Comparison of ENCODE assay signal across 2 cellular contexts in the genomic region with DNA sequence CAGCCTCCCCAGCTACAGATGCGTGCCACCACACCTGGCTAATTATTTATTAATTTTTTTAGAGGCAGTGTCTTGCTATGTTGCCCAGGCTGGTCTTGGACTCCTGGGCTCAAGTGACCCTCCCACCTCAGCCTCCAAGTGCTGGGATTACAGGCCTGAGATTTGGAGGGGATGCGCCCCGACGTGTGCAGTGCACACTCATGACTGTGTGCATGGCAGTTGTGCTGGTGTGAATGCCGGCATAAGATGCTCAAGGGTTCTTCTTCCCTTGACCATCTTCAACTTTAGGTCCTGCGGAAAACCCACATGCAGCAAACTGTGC.
TF ChIP-seq lines count a peak whose summit lies in the region.

No MANE protein-coding gene starts in this region.

TF ChIP-seq in IMR-90, 13 proteins besides CTCF, POLR2A, EP300 and RAD21:
- TF ChIP-seq BHLHE40 (IDR thresholded peaks at IDR 0.05; ENCODE audit: low read depth, low read length) = no peak
- no peak for TF ChIP-seq CEBPB (IDR thresholded peaks at IDR 0.05; ENCODE audit: low read depth, low read length)
- no peak for TF ChIP-seq MXI1 (IDR thresholded peaks at IDR 0.05; ENCODE audit: borderline replicate concordance, low read depth, low read length)
- TF ChIP-seq, protein P1, sequence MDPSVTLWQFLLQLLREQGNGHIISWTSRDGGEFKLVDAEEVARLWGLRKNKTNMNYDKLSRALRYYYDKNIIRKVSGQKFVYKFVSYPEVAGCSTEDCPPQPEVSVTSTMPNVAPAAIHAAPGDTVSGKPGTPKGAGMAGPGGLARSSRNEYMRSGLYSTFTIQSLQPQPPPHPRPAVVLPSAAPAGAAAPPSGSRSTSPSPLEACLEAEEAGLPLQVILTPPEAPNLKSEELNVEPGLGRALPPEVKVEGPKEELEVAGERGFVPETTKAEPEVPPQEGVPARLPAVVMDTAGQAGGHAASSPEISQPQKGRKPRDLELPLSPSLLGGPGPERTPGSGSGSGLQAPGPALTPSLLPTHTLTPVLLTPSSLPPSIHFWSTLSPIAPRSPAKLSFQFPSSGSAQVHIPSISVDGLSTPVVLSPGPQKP (IDR thresholded peaks at IDR 0.05; ENCODE audit: borderline replicate concordance, low read depth, low read length) = no peak
- TF ChIP-seq FOS (IDR thresholded peaks at IDR 0.05; ENCODE audit: low read depth, low read length) = no peak
- no peak for TF ChIP-seq NFE2L2 (IDR thresholded peaks at IDR 0.05; ENCODE audit: low read depth, low read length)
- TF ChIP-seq RCOR1 (IDR thresholded peaks at IDR 0.05; ENCODE audit: insufficient replicate concordance, low read length) = no peak
- no peak for TF ChIP-seq RFX5 (IDR thresholded peaks at IDR 0.05; ENCODE audit: low read depth, low read length)

TF ChIP-seq in neural cell, 6 proteins besides CTCF, POLR2A, EP300 and RAD21:
- no peak for TF ChIP-seq POLR2AphosphoS5 (IDR thresholded peaks at IDR 0.05)
- no peak for TF ChIP-seq SMC3 (conservative IDR thresholded peaks at IDR 0.05; ENCODE audit: poor library complexity)
- no peak for TF ChIP-seq EZH2 (IDR thresholded peaks at IDR 0.05; ENCODE audit: borderline replicate concordance, insufficient read depth, low read length, poor library complexity, severe bottlenecking)
- TF ChIP-seq TAF1 (IDR thresholded peaks at IDR 0.05; ENCODE audit: low read depth) = no peak
- TF ChIP-seq, protein P2, sequence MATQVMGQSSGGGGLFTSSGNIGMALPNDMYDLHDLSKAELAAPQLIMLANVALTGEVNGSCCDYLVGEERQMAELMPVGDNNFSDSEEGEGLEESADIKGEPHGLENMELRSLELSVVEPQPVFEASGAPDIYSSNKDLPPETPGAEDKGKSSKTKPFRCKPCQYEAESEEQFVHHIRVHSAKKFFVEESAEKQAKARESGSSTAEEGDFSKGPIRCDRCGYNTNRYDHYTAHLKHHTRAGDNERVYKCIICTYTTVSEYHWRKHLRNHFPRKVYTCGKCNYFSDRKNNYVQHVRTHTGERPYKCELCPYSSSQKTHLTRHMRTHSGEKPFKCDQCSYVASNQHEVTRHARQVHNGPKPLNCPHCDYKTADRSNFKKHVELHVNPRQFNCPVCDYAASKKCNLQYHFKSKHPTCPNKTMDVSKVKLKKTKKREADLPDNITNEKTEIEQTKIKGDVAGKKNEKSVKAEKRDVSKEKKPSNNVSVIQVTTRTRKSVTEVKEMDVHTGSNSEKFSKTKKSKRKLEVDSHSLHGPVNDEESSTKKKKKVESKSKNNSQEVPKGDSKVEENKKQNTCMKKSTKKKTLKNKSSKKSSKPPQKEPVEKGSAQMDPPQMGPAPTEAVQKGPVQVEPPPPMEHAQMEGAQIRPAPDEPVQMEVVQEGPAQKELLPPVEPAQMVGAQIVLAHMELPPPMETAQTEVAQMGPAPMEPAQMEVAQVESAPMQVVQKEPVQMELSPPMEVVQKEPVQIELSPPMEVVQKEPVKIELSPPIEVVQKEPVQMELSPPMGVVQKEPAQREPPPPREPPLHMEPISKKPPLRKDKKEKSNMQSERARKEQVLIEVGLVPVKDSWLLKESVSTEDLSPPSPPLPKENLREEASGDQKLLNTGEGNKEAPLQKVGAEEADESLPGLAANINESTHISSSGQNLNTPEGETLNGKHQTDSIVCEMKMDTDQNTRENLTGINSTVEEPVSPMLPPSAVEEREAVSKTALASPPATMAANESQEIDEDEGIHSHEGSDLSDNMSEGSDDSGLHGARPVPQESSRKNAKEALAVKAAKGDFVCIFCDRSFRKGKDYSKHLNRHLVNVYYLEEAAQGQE (IDR thresholded peaks at IDR 0.05; ENCODE audit: borderline replicate concordance) = no peak
- TF ChIP-seq MXI1 (conservative IDR thresholded peaks at IDR 0.05; ENCODE audit: poor library complexity, severe bottlenecking) = no peak
